ENCODE assay signal across 8 cellular contexts in the genomic region with DNA sequence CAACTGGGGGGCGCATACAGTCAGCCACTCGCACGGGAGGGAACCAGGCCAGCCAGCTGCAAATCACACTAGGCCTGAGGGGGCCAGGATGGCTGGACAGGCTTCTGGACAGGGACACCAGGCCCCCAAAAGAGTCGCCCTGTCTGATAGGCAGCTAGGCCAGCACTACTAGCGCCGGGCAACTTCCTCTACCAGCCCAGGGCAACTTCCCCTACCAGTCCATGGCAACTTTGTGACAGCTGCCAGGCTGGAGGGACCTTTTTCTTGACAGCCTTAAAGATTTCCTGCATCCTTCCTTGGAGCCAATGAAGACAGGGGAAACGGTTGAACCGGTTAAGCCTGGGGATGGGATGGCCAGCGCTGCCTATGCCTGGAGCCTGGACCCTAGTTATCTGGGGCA. TPM values are rescaled to one million over a fixed set of nuclear protein-coding genes. Genes with fewer than 3 reads are reported as not detected.
DNase-seq lines count a peak whose midpoint lies in the region; ATAC-seq and TF ChIP-seq lines count a peak whose summit lies in the region.

No MANE protein-coding gene starts in this region.

- peaks cover 72 to 76% of the 10 kb centered on the region in 2 donors for H3K4me1 Mint-ChIP-seq in natural killer cell treated with Interleukin-12 subunit alpha and Interleukin-12 subunit beta and Interleukin-15 and Interleukin-18, amount 100 ng/mL, for 72 hours (ENCODE audit: low read depth in 2 of 2)

- H3K9ac ChIP-seq in Loucy (ENCODE audit: low read depth, low read length, poor library complexity, severe bottlenecking) (peak overlapping the region; percentile 66), mammary epithelial cell (ENCODE audit: insufficient read depth, low read length) (peak overlapping the region; percentile 77)

- H3K9me3 ChIP-seq in Loucy (ENCODE audit: insufficient read depth, low read depth, low read length) (no peaks in the 10 kb centered on the region), mammary epithelial cell (replicated peaks; ENCODE audit: insufficient read depth, low read length) (no peaks in the 10 kb centered on the region)

- no TSS peak for BruUV-seq in mammary epithelial cell (replicated peaks; lab: Mats Ljungman, UMichigan)

- H3K27me3 Mint-ChIP-seq in natural killer cell treated with Interleukin-12 subunit alpha and Interleukin-12 subunit beta and Interleukin-15 and Interleukin-18, amount 100 ng/mL, for 72 hours, result no peaks in the 10 kb centered on the region

- H4K20me1 ChIP-seq in Loucy (ENCODE audit: insufficient read depth, low read length, poor library complexity, severe bottlenecking) (peaks cover 39% of the 10 kb centered on the region), mammary epithelial cell (ENCODE audit: insufficient read depth, low read length) (peaks cover 3% of the 10 kb centered on the region)

- TF ChIP-seq CTCF in Loucy (conservative IDR thresholded peaks at IDR 0.05; ENCODE audit: low read length) (no peak), mammary epithelial cell (conservative IDR thresholded peaks at IDR 0.05 in 1 of 2, IDR thresholded peaks at IDR 0.05 in 1 of 2; ENCODE audit: extremely low read depth in 1 of 2, insufficient read depth in 1 of 2, low read depth in 1 of 2, low read length in 2 of 2) (no peak)

- peak overlapping the region; percentile 79 for H3K4me3 ChIP-seq in Loucy (ENCODE audit: low read length, poor library complexity, severe bottlenecking)
- peak overlapping the region; percentile 36 to 43 (median 39) for H3K4me3 ChIP-seq in mammary epithelial cell (replicated peaks in 1 of 3; ENCODE audit: insufficient read depth in 1 of 3, low read depth in 2 of 3, low read length in 3 of 3)

- H3K36me3 ChIP-seq in Loucy (ENCODE audit: insufficient read depth, low read length) (no peaks in the 10 kb centered on the region), mammary epithelial cell (ENCODE audit: insufficient read depth, low read length) (peaks cover 2% of the 10 kb centered on the region)

- intact Hi-C loops in mammary epithelial cell (cut with micrococcal nuclease), result no loop called here

- H2AFZ ChIP-seq in Loucy (ENCODE audit: low read length) (no peak overlapping the region), mammary epithelial cell (ENCODE audit: low read depth, low read length) (no peak overlapping the region)

- H3F3A ChIP-seq in Loucy (ENCODE audit: low read depth), result 0 out of 2 replicates have a peak, but pooled peaks cover 5% of the 10 kb centered on the region

- H3K4me1 ChIP-seq in Loucy (ENCODE audit: insufficient read depth, low read length, poor library complexity, severe bottlenecking), result peaks cover 90% of the 10 kb centered on the region
- peaks cover 71% of the 10 kb centered on the region for H3K4me1 ChIP-seq in mammary epithelial cell (ENCODE audit: insufficient read depth, low read length)

- H3K79me2 ChIP-seq in Loucy (ENCODE audit: insufficient read depth, low read length) (peaks cover 88% of the 10 kb centered on the region), mammary epithelial cell (ENCODE audit: insufficient read depth, low read length) (peaks cover 100% of the 10 kb centered on the region)

- H3K9me2 ChIP-seq in Loucy (replicated peaks; ENCODE audit: low read depth, low read length), result no peaks in the 10 kb centered on the region

- in situ Hi-C loops in mammary epithelial cell (cut with MboI; ENCODE audit: low sequenced_read_pairs in 2 of 2), result loop anchor here in 1 of 2 donors (10.0 kb wide), 1 partner anchor 47 kb away; the partner anchor contains the start of gene ALDH4A1

- peak in 1 of 2 donors; percentile 1 for ATAC-seq in natural killer cell treated with Interleukin-12 subunit alpha and Interleukin-12 subunit beta and Interleukin-15 and Interleukin-18, amount 100 ng/mL, for 72 hours
- ATAC-seq in GM18517 (IDR thresholded peaks at IDR 0.05; ENCODE audit: unreplicated experiment) (no peak), HG02798 (IDR thresholded peaks at IDR 0.05; ENCODE audit: poor library complexity, unreplicated experiment) (no peak), GM18867 (IDR thresholded peaks at IDR 0.05; ENCODE audit: unreplicated experiment) (no peak)

- CTCF ChIA-PET in mammary epithelial cell (lab: Charles Lee; ENCODE audit: low non-redundant PET), result no interaction called here

- H3K9me3 Mint-ChIP-seq in natural killer cell treated with Interleukin-12 subunit alpha and Interleukin-12 subunit beta and Interleukin-15 and Interleukin-18, amount 100 ng/mL, for 72 hours, result no peaks in the 10 kb centered on the region

- H3K27me3 ChIP-seq in Loucy (ENCODE audit: insufficient read depth, low read length, poor library complexity, severe bottlenecking), result no peaks in the 10 kb centered on the region
- H3K27me3 ChIP-seq in mammary epithelial cell (ENCODE audit: insufficient read depth, low read length), result no peaks in the 10 kb centered on the region

- H3K27ac Mint-ChIP-seq in natural killer cell treated with Interleukin-12 subunit alpha and Interleukin-12 subunit beta and Interleukin-15 and Interleukin-18, amount 100 ng/mL, for 72 hours, result peak overlapping the region; percentile 99 to 100

- peak overlapping the region; percentile 92 for H3K27ac ChIP-seq in mammary epithelial cell (ENCODE audit: insufficient read depth, low read depth, low read length)

- H3K36me3 Mint-ChIP-seq in natural killer cell treated with Interleukin-12 subunit alpha and Interleukin-12 subunit beta and Interleukin-15 and Interleukin-18, amount 100 ng/mL, for 72 hours, result peaks cover 5% of the 10 kb centered on the region

- 21% methylated on average over 7 of the region's 9 CpGs for WGBS in mammary epithelial cell (ENCODE audit: low coverage, missing lambda C conversion rate)

- DNase-seq in AML-193 (lab: John Stamatoyannopoulos, UW) (peak; percentile 25 to 72), mammary epithelial cell (no peak), AG20443 (ENCODE audit: low spot score) (no peak)
- DNase-seq in natural killer cell treated with Interleukin-12 subunit alpha and Interleukin-12 subunit beta and Interleukin-15 and Interleukin-18, amount 100 ng/mL, for 72 hours (ENCODE audit: low spot score), result no peak

- peak overlapping the region; percentile 92 for H3K4me3 Mint-ChIP-seq in natural killer cell treated with Interleukin-12 subunit alpha and Interleukin-12 subunit beta and Interleukin-15 and Interleukin-18, amount 100 ng/mL, for 72 hours

- peak overlapping the region; percentile 81 for H3K4me2 ChIP-seq in Loucy (ENCODE audit: low read depth, low read length, poor library complexity, severe bottlenecking)
- peak overlapping the region; percentile 96 for H3K4me2 ChIP-seq in mammary epithelial cell (ENCODE audit: insufficient read depth, low read depth, low read length)

- dilution Hi-C loops in mammary epithelial cell (cut with HindIII; ENCODE audit: low sequenced_read_pairs), result no loop called here

RNA-seq across cellular contexts. Expression of gene IFFO2, which starts 5.1 kb away (rescaled TPM):
- 100 to 1,000 TPM in 1 of 2 donors, 10 to 100 TPM in 1; 94.8 to 304 TPM for total RNA-seq in mammary epithelial cell
- 66.9 TPM for polyA plus RNA-seq in mammary epithelial cell
- polyA minus RNA-seq in mammary epithelial cell, result 116 TPM
- total RNA-seq in natural killer cell treated with Interleukin-12 subunit alpha and Interleukin-12 subunit beta and Interleukin-15 and Interleukin-18, amount 100 ng/mL, for 72 hours, result 10 to 100 TPM; 23.5 to 44.2 TPM

RNA-seq across cellular contexts. Expression of gene ALDH4A1, which starts 49.1 kb away (rescaled TPM):
- 10 to 100 TPM; 24.0 to 41.4 TPM for total RNA-seq in mammary epithelial cell
- 35.3 TPM for polyA plus RNA-seq in mammary epithelial cell
- polyA minus RNA-seq in mammary epithelial cell, result 24.8 TPM
- 1 to 10 TPM; 4.4 to 5.7 TPM for total RNA-seq in natural killer cell treated with Interleukin-12 subunit alpha and Interleukin-12 subunit beta and Interleukin-15 and Interleukin-18, amount 100 ng/mL, for 72 hours

Comparison
In these comparisons a context has a peak if more than half of its experiments do, and no peak if none do; other contexts are left out.
1. DNase-seq: peak in AML-193 (2 of 2); none in mammary epithelial cell (single experiment), natural killer cell treated with Interleukin-12 subunit alpha and Interleukin-12 subunit beta and Interleukin-15 and Interleukin-18, amount 100 ng/mL, for 72 hours (single experiment) and AG20443 (single experiment).